ENCODE assay signal across 8 cellular contexts in genomic region chr18:59056706-59057492, GRCh38.
DNase-seq lines count a peak whose midpoint lies in the region; ATAC-seq lines count a peak whose summit lies in the region.

No MANE protein-coding gene starts in this region.

- H3K27ac Mint-ChIP-seq in T-helper 2 cell treated with Interferon-gamma antibody and Interleukin-4, amounts not matched to agents 5 μg/mL and 100 μg/mL, for 36 hours, result no peak overlapping the region

- H3K4me1 Mint-ChIP-seq in T-helper 2 cell treated with Interferon-gamma antibody and Interleukin-4, amounts not matched to agents 5 μg/mL and 100 μg/mL, for 36 hours (ENCODE audit: low read depth), result no peaks in the 10 kb centered on the region

- no peak overlapping the region for H3K4me3 Mint-ChIP-seq in T-helper 2 cell treated with Interferon-gamma antibody and Interleukin-4, amounts not matched to agents 5 μg/mL and 100 μg/mL, for 36 hours

- DNase-seq in D341Med (ENCODE audit: low spot score) (peak; percentile 82), NCI-H128 (lab: John Stamatoyannopoulos, UW; ENCODE audit: unreplicated experiment) (peak; percentile 52), ecto neural progenitor cell (ENCODE audit: low spot score) (peak; percentile 87), lung microvascular endothelial cell (ENCODE audit: low read depth in 2 of 2) (peak; percentile 84 to 91), DMS114 treated with DMSO at 0.1 percent for 48 hours (lab: John Stamatoyannopoulos, UW; ENCODE audit: unreplicated experiment) (no peak)
- DNase-seq in T-helper 2 cell treated with Interferon-gamma antibody and Interleukin-4, amounts not matched to agents 5 μg/mL and 100 μg/mL, for 36 hours (ENCODE audit: low spot score), result peak; percentile 32

- peak; percentile 55 for ATAC-seq in GM21367 (IDR thresholded peaks at IDR 0.05; ENCODE audit: unreplicated experiment)
- no peak for ATAC-seq in HG03135 (IDR thresholded peaks at IDR 0.05; ENCODE audit: unreplicated experiment)

- no peaks in the 10 kb centered on the region for H3K36me3 Mint-ChIP-seq in T-helper 2 cell treated with Interferon-gamma antibody and Interleukin-4, amounts not matched to agents 5 μg/mL and 100 μg/mL, for 36 hours (ENCODE audit: low read depth)

- H3K9me3 Mint-ChIP-seq in T-helper 2 cell treated with Interferon-gamma antibody and Interleukin-4, amounts not matched to agents 5 μg/mL and 100 μg/mL, for 36 hours, result no peaks in the 10 kb centered on the region

- H3K27me3 Mint-ChIP-seq in T-helper 2 cell treated with Interferon-gamma antibody and Interleukin-4, amounts not matched to agents 5 μg/mL and 100 μg/mL, for 36 hours (ENCODE audit: low read depth), result peaks cover 3% of the 10 kb centered on the region
